In the genomic region with DNA sequence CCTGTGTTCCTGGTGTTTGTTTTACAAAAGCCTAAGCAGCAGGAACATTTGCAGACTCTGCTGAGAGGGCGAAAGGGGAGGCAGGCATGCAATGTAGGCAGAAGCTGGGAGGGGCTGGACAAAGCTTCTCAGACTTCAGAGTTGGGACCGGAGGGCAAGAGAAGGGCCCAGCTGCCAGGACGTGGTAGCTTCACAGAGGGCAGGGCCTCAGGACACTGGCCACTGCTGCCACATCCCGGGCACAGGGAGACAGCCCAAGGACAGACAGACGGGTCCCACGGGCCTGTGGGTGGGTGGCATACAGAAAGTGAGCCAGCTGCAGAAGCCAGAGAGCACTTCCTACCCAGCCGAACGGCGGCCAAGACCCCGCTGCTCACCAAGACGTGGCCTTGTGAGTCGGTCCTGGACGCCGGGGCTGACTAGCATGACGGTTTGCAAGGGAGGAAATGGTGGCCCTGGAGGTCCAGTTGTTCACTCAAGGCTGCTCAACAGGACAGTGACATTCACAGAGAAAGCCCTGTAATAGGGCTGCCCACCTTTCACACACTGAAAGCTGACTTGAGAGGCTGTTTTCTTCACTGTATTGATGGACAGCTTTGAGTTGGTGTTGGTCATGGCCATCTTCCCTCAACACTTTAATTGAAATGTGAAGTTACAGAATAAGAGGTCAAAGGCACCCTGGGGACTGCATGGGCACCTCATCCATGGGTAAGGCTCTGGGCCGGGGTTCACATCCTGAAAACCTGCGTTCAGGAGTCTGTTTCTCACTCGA, we compare ENCODE assay signal across 1 cellular context.
TF ChIP-seq lines count a peak whose summit lies in the region.

No MANE protein-coding gene starts in this region.

TF ChIP-seq in IMR-90, 13 proteins besides CTCF, POLR2A, EP300 and RAD21:
- TF ChIP-seq NFE2L2 (IDR thresholded peaks at IDR 0.05; ENCODE audit: low read depth, low read length) (no peak), RFX5 (IDR thresholded peaks at IDR 0.05; ENCODE audit: low read depth, low read length) (no peak), FOS (IDR thresholded peaks at IDR 0.05; ENCODE audit: low read depth, low read length) (no peak), MXI1 (IDR thresholded peaks at IDR 0.05; ENCODE audit: borderline replicate concordance, low read depth, low read length) (no peak), RCOR1 (IDR thresholded peaks at IDR 0.05; ENCODE audit: insufficient replicate concordance, low read length) (no peak), CHD1 (IDR thresholded peaks at IDR 0.05; ENCODE audit: low read depth, low read length) (no peak)
- TF ChIP-seq, protein P1, sequence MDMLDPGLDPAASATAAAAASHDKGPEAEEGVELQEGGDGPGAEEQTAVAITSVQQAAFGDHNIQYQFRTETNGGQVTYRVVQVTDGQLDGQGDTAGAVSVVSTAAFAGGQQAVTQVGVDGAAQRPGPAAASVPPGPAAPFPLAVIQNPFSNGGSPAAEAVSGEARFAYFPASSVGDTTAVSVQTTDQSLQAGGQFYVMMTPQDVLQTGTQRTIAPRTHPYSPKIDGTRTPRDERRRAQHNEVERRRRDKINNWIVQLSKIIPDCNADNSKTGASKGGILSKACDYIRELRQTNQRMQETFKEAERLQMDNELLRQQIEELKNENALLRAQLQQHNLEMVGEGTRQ (IDR thresholded peaks at IDR 0.05; ENCODE audit: low read depth, low read length) = no peak
